Comparison of ENCODE assay signal across 16 cellular contexts in the genomic region with DNA sequence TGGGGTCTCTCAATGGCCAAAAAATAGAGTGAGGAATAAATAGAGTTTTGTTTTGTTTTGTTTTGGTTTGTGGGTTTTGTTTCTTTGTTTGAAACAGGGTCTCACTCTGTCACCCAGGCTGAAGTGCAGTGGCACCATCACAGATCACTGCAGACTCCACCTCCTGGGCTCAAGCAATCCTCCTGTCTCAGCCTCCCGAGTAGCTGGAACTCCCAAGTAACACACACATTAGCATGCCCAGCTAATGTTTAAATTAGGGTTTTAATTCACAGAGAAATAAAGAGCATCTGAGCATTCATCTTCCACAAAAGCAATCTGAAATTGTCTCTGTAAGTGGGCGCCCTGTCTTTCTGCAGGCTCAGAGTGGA. TPM values are rescaled to one million over a fixed set of nuclear protein-coding genes. Genes with fewer than 3 reads are reported as not detected.
DNase-seq lines count a peak whose midpoint lies in the region; ATAC-seq and TF ChIP-seq lines count a peak whose summit lies in the region.
"Had no signal": no experiment of that assay in that cellular context is flagged by ENCODE, and none has a peak within 500 bp of the region (broad histone marks: within the 10 kb centered on the region; RNA-seq: fewer than 3 reads in every experiment).

No MANE protein-coding gene starts in this region.

- no peak overlapping the region; a peak in 1 of 22 replicates for H3K9ac ChIP-seq in BLaER1 treated with 17β-estradiol and CSF1 and Interleukin-3, amounts not matched to agents 10 nM and 100 nM

- no peak for TF ChIP-seq CTCF in DOHH2 (IDR thresholded peaks at IDR 0.05; ENCODE audit: low read depth, low read length, poor library complexity, severe bottlenecking)
- no peak for TF ChIP-seq CTCF in ascending aorta (IDR thresholded peaks at IDR 0.05)

- peaks cover 78 to 99% (median 92%) of the 10 kb centered on the region in 10 experiments for H3K4me1 ChIP-seq in BLaER1 treated with 17β-estradiol and CSF1 and Interleukin-3, amounts not matched to agents 10 nM and 100 nM
- H3K4me1 ChIP-seq in DOHH2 (ENCODE audit: control insufficient read depth, low read length) (peaks cover 52% of the 10 kb centered on the region), ascending aorta (peaks cover 6 to 20% of the 10 kb centered on the region in 2 donors)

- H3K27ac Mint-ChIP-seq in activated T-helper 2 cell treated with anti-CD3 and anti-CD28 coated beads, Interferon-gamma antibody, Interleukin-2, Interleukin-4, amounts not matched to agents 10 μg/mL and 5 μg/mL and 100 μg/mL, durations not matched to agents 14 hours and 24 hours and 36 hours, result peak overlapping the region; percentile 87
- peak overlapping the region in 5 of 6 donors; percentile 56 to 75 (median 74) for H3K27ac Mint-ChIP-seq in naive B cell

- H3F3A ChIP-seq in DOHH2 (ENCODE audit: control insufficient read depth, insufficient read depth), result peaks cover 26% of the 10 kb centered on the region

- peak overlapping the region; percentile 64 for H3K4me3 Mint-ChIP-seq in activated T-helper 2 cell treated with anti-CD3 and anti-CD28 coated beads, Interferon-gamma antibody, Interleukin-2, Interleukin-4, amounts not matched to agents 10 μg/mL and 5 μg/mL and 100 μg/mL, durations not matched to agents 14 hours and 24 hours and 36 hours (ENCODE audit: low read depth)
- H3K4me3 Mint-ChIP-seq in naive B cell, result peak overlapping the region in 1 of 8 donors; percentile 5

- no peak overlapping the region for H3K4me3 ChIP-seq in BLaER1 treated with 17β-estradiol and CSF1 and Interleukin-3, amounts not matched to agents 10 nM and 100 nM
- peak overlapping the region; percentile 59 for H3K4me3 ChIP-seq in DOHH2 (ENCODE audit: low read length)
- H3K4me3 ChIP-seq in ascending aorta, result no peak overlapping the region
- H3K4me3 ChIP-seq: mucosa of descending colon, prostate gland had no signal

- peaks cover 0 to 12% (median 0%) of the 10 kb centered on the region in 11 experiments; a peak in 4 of 22 replicates for H3K27me3 ChIP-seq in BLaER1 treated with 17β-estradiol and CSF1 and Interleukin-3, amounts not matched to agents 10 nM and 100 nM
- no peaks in the 10 kb centered on the region for H3K27me3 ChIP-seq in DOHH2 (ENCODE audit: control insufficient read depth, low read length)
- no peaks in the 10 kb centered on the region for H3K27me3 ChIP-seq in ascending aorta

- H3K36me3 Mint-ChIP-seq in activated T-helper 2 cell treated with anti-CD3 and anti-CD28 coated beads, Interferon-gamma antibody, Interleukin-2, Interleukin-4, amounts not matched to agents 10 μg/mL and 5 μg/mL and 100 μg/mL, durations not matched to agents 14 hours and 24 hours and 36 hours (ENCODE audit: low read depth), result peaks cover 17% of the 10 kb centered on the region
- H3K36me3 Mint-ChIP-seq in naive B cell, result no peaks in the 10 kb centered on the region

- ATAC-seq in naive B cell (ENCODE audit: low read depth in 2 of 2), result no peak
- no peak for ATAC-seq in HG03342 (IDR thresholded peaks at IDR 0.05; ENCODE audit: unreplicated experiment)

- no peaks in the 10 kb centered on the region for H3K79me2 ChIP-seq in DOHH2 (ENCODE audit: control insufficient read depth, low read length)

- H3K9me3 ChIP-seq in BLaER1 treated with 17β-estradiol and CSF1 and Interleukin-3, amounts not matched to agents 10 nM and 100 nM (replicated peaks in 1 of 11), result peaks cover 0 to 23% (median 6%) of the 10 kb centered on the region in 11 experiments; a peak in 11 of 22 replicates
- peaks cover 6% of the 10 kb centered on the region; the same call in 1 of the 2 replicates for H3K9me3 ChIP-seq in DOHH2 (ENCODE audit: control insufficient read depth, insufficient read depth, low read length)
- H3K9me3 ChIP-seq in ascending aorta, result no peaks in the 10 kb centered on the region
- H3K9me3 ChIP-seq: mucosa of descending colon, prostate gland had no signal

- peak overlapping the region in 3 of 11 experiments; percentile 11 to 42 (median 24); a peak in 4 of 22 replicates for H3K27ac ChIP-seq in BLaER1 treated with 17β-estradiol and CSF1 and Interleukin-3, amounts not matched to agents 10 nM and 100 nM
- peak overlapping the region; percentile 73 for H3K27ac ChIP-seq in DOHH2 (ENCODE audit: low read depth, low read length)
- no peak overlapping the region for H3K27ac ChIP-seq in ascending aorta
- H3K27ac ChIP-seq: prostate gland had no signal

- no peaks in the 10 kb centered on the region for H3K9me3 Mint-ChIP-seq in activated T-helper 2 cell treated with anti-CD3 and anti-CD28 coated beads, Interferon-gamma antibody, Interleukin-2, Interleukin-4, amounts not matched to agents 10 μg/mL and 5 μg/mL and 100 μg/mL, durations not matched to agents 14 hours and 24 hours and 36 hours
- peaks cover 0 to 4% (median 0%) of the 10 kb centered on the region in 7 donors for H3K9me3 Mint-ChIP-seq in naive B cell

- H3K9me2 ChIP-seq in DOHH2 (replicated peaks; ENCODE audit: control insufficient read depth, low read length), result no peaks in the 10 kb centered on the region

- H3K4me1 Mint-ChIP-seq in activated T-helper 2 cell treated with anti-CD3 and anti-CD28 coated beads, Interferon-gamma antibody, Interleukin-2, Interleukin-4, amounts not matched to agents 10 μg/mL and 5 μg/mL and 100 μg/mL, durations not matched to agents 14 hours and 24 hours and 36 hours (ENCODE audit: low read depth), result peaks cover 54% of the 10 kb centered on the region
- peaks cover 34 to 60% (median 37%) of the 10 kb centered on the region in 3 donors for H3K4me1 Mint-ChIP-seq in naive B cell

- H3K36me3 ChIP-seq in BLaER1 treated with 17β-estradiol and CSF1 and Interleukin-3, amounts not matched to agents 10 nM and 100 nM, result no peaks in the 10 kb centered on the region
- H3K36me3 ChIP-seq in DOHH2 (ENCODE audit: control insufficient read depth, low read length) (no peaks in the 10 kb centered on the region), ascending aorta (no peaks in the 10 kb centered on the region)
- H3K36me3 ChIP-seq: prostate gland had no signal

- H4K20me1 ChIP-seq in BLaER1 treated with 17β-estradiol and CSF1 and Interleukin-3, amounts not matched to agents 10 nM and 100 nM, result no peaks in the 10 kb centered on the region
- H4K20me1 ChIP-seq in DOHH2 (ENCODE audit: control insufficient read depth, insufficient read depth, low read depth, low read length), result no peaks in the 10 kb centered on the region

- peak overlapping the region; percentile 70 to 96 (median 88) for H3K4me2 ChIP-seq in BLaER1 treated with 17β-estradiol and CSF1 and Interleukin-3, amounts not matched to agents 10 nM and 100 nM
- peak overlapping the region; percentile 49 for H3K4me2 ChIP-seq in DOHH2 (ENCODE audit: low read length)

- no peak for DNase-seq in activated T-helper 2 cell treated with anti-CD3 and anti-CD28 coated beads, Interferon-gamma antibody, Interleukin-2, Interleukin-4, amounts not matched to agents 10 μg/mL and 5 μg/mL and 100 μg/mL, durations not matched to agents 14 hours and 24 hours and 36 hours (ENCODE audit: low spot score)
- DNase-seq in naive B cell (no peak), ascending aorta (ENCODE audit: low spot score in 2 of 2) (no peak), NCI-H128 (lab: John Stamatoyannopoulos, UW; ENCODE audit: unreplicated experiment) (no peak)
- DNase-seq: amygdala, glutamatergic neuron, NCI-H187 treated with DMSO at 0.1 percent for 48 hours, substantia nigra had no signal

- intact Hi-C loops in activated T-helper 2 cell treated with anti-CD3 and anti-CD28 coated beads, Interferon-gamma antibody, Interleukin-2, Interleukin-4, amounts not matched to agents 10 μg/mL and 5 μg/mL and 100 μg/mL, durations not matched to agents 14 hours and 24 hours and 36 hours (cut with micrococcal nuclease), result no loop called here
- intact Hi-C loops in ascending aorta (cut with DNase I), result no loop called here

- H3K27me3 Mint-ChIP-seq in activated T-helper 2 cell treated with anti-CD3 and anti-CD28 coated beads, Interferon-gamma antibody, Interleukin-2, Interleukin-4, amounts not matched to agents 10 μg/mL and 5 μg/mL and 100 μg/mL, durations not matched to agents 14 hours and 24 hours and 36 hours (ENCODE audit: low read depth), result no peaks in the 10 kb centered on the region
- H3K27me3 Mint-ChIP-seq in naive B cell, result no peaks in the 10 kb centered on the region

RNA-seq across cellular contexts. Expression of a gene that starts 9.2 kb away (rescaled TPM):
- 3.5 and 3.7 TPM in 2 replicates for total RNA-seq in activated T-helper 2 cell treated with anti-CD3 and anti-CD28 coated beads, Interferon-gamma antibody, Interleukin-2, Interleukin-4, amounts not matched to agents 10 μg/mL and 5 μg/mL and 100 μg/mL, durations not matched to agents 14 hours and 24 hours and 36 hours
- 100 to 1,000 TPM in 1 of 6 donors, 10 to 100 TPM in 3, 1 to 10 TPM in 1, under 1 TPM in 1; 0.71 to 178 (median 64.1) TPM for polyA plus RNA-seq in naive B cell (ENCODE audit: low read depth in 6 of 6)
- 1,421 TPM for total RNA-seq in ascending aorta

RNA-seq across cellular contexts. Expression of a gene that starts 16.0 kb away (rescaled TPM):
- 256 and 260 TPM in 2 replicates for total RNA-seq in activated T-helper 2 cell treated with anti-CD3 and anti-CD28 coated beads, Interferon-gamma antibody, Interleukin-2, Interleukin-4, amounts not matched to agents 10 μg/mL and 5 μg/mL and 100 μg/mL, durations not matched to agents 14 hours and 24 hours and 36 hours
- 100 to 1,000 TPM; 152 to 299 (median 164) TPM for polyA plus RNA-seq in naive B cell (ENCODE audit: low read depth in 6 of 6)
- 650 TPM for total RNA-seq in ascending aorta

RNA-seq across cellular contexts. Expression of a gene that starts 22.3 kb away (rescaled TPM):
- 680 and 689 TPM in 2 replicates for total RNA-seq in activated T-helper 2 cell treated with anti-CD3 and anti-CD28 coated beads, Interferon-gamma antibody, Interleukin-2, Interleukin-4, amounts not matched to agents 10 μg/mL and 5 μg/mL and 100 μg/mL, durations not matched to agents 14 hours and 24 hours and 36 hours
- polyA plus RNA-seq in naive B cell (ENCODE audit: low read depth in 6 of 6), result 1,000 to 10,000 TPM in 4 of 6 donors, 100 to 1,000 TPM in 2; 915 to 1,467 (median 1,288) TPM
- total RNA-seq in ascending aorta, result 1,131 TPM

RNA-seq across cellular contexts. Expression of a gene that starts 30.5 kb away (rescaled TPM):
- not detected in 2 replicates for total RNA-seq in activated T-helper 2 cell treated with anti-CD3 and anti-CD28 coated beads, Interferon-gamma antibody, Interleukin-2, Interleukin-4, amounts not matched to agents 10 μg/mL and 5 μg/mL and 100 μg/mL, durations not matched to agents 14 hours and 24 hours and 36 hours
- polyA plus RNA-seq in naive B cell (ENCODE audit: low read depth in 6 of 6), result not detected
- not detected for total RNA-seq in ascending aorta
- total RNA-seq: M059J, mucosa of descending colon, prostate gland had no signal
- polyA plus RNA-seq: BJ, esophagus had no signal

RNA-seq across cellular contexts. Expression of a gene that starts 39.4 kb away (rescaled TPM):
- total RNA-seq in activated T-helper 2 cell treated with anti-CD3 and anti-CD28 coated beads, Interferon-gamma antibody, Interleukin-2, Interleukin-4, amounts not matched to agents 10 μg/mL and 5 μg/mL and 100 μg/mL, durations not matched to agents 14 hours and 24 hours and 36 hours, result 1.5 and 2.9 TPM in 2 replicates
- polyA plus RNA-seq in naive B cell (ENCODE audit: low read depth in 6 of 6), result not detected
- total RNA-seq in ascending aorta, result not detected

Comparison
In these comparisons a context has a peak if more than half of its experiments do, and no peak if none do; other contexts are left out.
1. RNA of a gene that starts 9.2 kb away (total RNA-seq): 1,421 TPM in ascending aorta (single experiment); 3.5 to 3.7 TPM in activated T-helper 2 cell treated with anti-CD3 and anti-CD28 coated beads, Interferon-gamma antibody, Interleukin-2, Interleukin-4, amounts not matched to agents 10 μg/mL and 5 μg/mL and 100 μg/mL, durations not matched to agents 14 hours and 24 hours and 36 hours; every median in the first group is over 100 times any median in the second.